1 cellular context compared by ENCODE assay signal in the genomic region with DNA sequence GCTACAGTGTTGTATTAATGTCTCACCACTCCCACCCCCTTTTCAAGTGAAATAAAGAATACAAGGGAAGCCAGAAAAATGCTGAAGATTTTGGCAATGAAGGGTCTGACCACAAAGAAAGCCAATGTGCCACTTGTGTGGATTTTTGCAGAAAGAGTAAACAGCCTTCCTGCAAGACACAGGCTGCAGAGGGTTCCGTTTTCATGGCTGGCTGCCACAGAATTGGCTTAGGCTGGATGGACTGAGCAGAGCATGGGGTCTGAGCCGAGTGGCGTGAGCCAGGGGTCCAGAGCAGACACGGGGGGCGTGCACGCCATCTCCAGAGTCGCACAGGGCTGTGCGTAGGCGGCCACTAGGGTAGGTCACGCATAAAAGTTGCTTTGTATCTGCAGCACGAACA.
TF ChIP-seq lines count a peak whose summit lies in the region.

No MANE protein-coding gene starts in this region.

TF ChIP-seq in IMR-90, 13 proteins besides CTCF, POLR2A, EP300 and RAD21:
- TF ChIP-seq, protein P1, sequence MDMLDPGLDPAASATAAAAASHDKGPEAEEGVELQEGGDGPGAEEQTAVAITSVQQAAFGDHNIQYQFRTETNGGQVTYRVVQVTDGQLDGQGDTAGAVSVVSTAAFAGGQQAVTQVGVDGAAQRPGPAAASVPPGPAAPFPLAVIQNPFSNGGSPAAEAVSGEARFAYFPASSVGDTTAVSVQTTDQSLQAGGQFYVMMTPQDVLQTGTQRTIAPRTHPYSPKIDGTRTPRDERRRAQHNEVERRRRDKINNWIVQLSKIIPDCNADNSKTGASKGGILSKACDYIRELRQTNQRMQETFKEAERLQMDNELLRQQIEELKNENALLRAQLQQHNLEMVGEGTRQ (IDR thresholded peaks at IDR 0.05; ENCODE audit: low read depth, low read length), result no peak
- TF ChIP-seq MAZ (IDR thresholded peaks at IDR 0.05; ENCODE audit: borderline replicate concordance, low read depth, low read length), result no peak
